In the genomic region with DNA sequence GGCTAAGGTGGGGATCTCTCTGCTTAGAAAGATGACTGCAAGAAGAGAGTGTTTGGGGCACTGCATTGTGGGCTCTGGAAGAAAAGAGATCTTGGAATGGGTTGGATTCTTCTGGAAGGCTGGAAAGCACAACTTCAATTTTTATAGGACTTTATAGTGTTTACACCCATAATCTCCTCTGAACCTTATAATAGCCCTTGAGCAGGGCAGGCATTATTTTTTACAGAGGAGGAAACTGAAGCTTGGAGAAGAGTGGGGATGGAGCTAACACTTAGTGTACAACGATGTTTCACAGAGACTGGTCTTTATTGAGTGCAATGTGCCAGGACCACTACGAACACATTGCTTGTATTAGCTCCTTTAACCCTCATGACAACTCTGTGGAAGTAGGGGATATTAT, we compare ENCODE assay signal across 12 cellular contexts. TPM values are rescaled to one million over a fixed set of nuclear protein-coding genes. Genes with fewer than 3 reads are reported as not detected.
A peak's percentile ranks its signal among the peaks of the same experiment; 100 is the strongest.
DNase-seq lines count a peak whose midpoint lies in the region; ATAC-seq, FAIRE-seq and TF ChIP-seq lines count a peak whose summit lies in the region.
"Had no signal": no experiment of that assay in that cellular context is flagged by ENCODE, and none has a peak within 500 bp of the region (broad histone marks: within the 10 kb centered on the region; RNA-seq: fewer than 3 reads in every experiment).

No MANE protein-coding gene starts in this region.

- H3K9me3 Mint-ChIP-seq in CD4-positive, alpha-beta T cell, result no peaks in the 10 kb centered on the region
- no peaks in the 10 kb centered on the region for H3K9me3 Mint-ChIP-seq in endodermal cell
- H3K9me3 Mint-ChIP-seq: activated naive CD8-positive, alpha-beta T cell treated with anti-CD3 and anti-CD28 coated beads, Interleukin-2, amount 50 U/mL, for 24 hours had no signal

- no peak for ATAC-seq in CD4-positive, alpha-beta T cell (ENCODE audit: poor library complexity)
- no peak for ATAC-seq in GM21526 (IDR thresholded peaks at IDR 0.05; ENCODE audit: low FRiP score, unreplicated experiment)
- ATAC-seq: activated naive CD8-positive, alpha-beta T cell treated with anti-CD3 and anti-CD28 coated beads, Interleukin-2, amount 50 U/mL, for 24 hours had no signal

- TF ChIP-seq CTCF in CD4-positive, alpha-beta T cell (IDR thresholded peaks at IDR 0.05), result no peak
- TF ChIP-seq CTCF in Loucy (conservative IDR thresholded peaks at IDR 0.05; ENCODE audit: low read length), result no peak
- no peak for TF ChIP-seq CTCF in endodermal cell (conservative IDR thresholded peaks at IDR 0.05)
- no peak for TF ChIP-seq CTCF in prostate gland (IDR thresholded peaks at IDR 0.05)
- no peak for TF ChIP-seq CTCF in GM10248 (IDR thresholded peaks at IDR 0.05; ENCODE audit: control extremely low read depth, extremely low read depth, low read depth, missing control alignments)

- H3K4me2 ChIP-seq in Loucy (ENCODE audit: low read depth, low read length, poor library complexity, severe bottlenecking), result peak overlapping the region; percentile 41

- H3K9me2 ChIP-seq in Loucy (replicated peaks; ENCODE audit: low read depth, low read length), result no peaks in the 10 kb centered on the region

- TF ChIP-seq POLR2A in prostate gland (IDR thresholded peaks at IDR 0.05), result no peak
- TF ChIP-seq POLR2A in GM12892 (IDR thresholded peaks at IDR 0.05; ENCODE audit: low read depth, low read length), result no peak

- H3K27ac Mint-ChIP-seq in CD4-positive, alpha-beta T cell, result peak overlapping the region; percentile 49
- peak overlapping the region; percentile 52 for H3K27ac Mint-ChIP-seq in endodermal cell

- FAIRE-seq in GM12892 (lab: Jason Lieb, UNC), result no peak

- in situ Hi-C loops in HAP-1 (cut with MboI; ENCODE audit: low sequenced_read_pairs), result no loop called here

- H3K4me1 ChIP-seq in Loucy (ENCODE audit: insufficient read depth, low read length, poor library complexity, severe bottlenecking) (peaks cover 19% of the 10 kb centered on the region), endodermal cell (ENCODE audit: control insufficient read depth, insufficient read depth, low read length) (peaks cover 12% of the 10 kb centered on the region), prostate gland (replicated peaks) (peaks cover 10% of the 10 kb centered on the region), HAP-1 (no peaks in the 10 kb centered on the region)

- H3K9me3 ChIP-seq in CD4-positive, alpha-beta T cell (ENCODE audit: control insufficient read depth, low read length), result no peaks in the 10 kb centered on the region
- H3K9me3 ChIP-seq in Loucy (ENCODE audit: insufficient read depth, low read depth, low read length) (no peaks in the 10 kb centered on the region), endodermal cell (ENCODE audit: control insufficient read depth, low read length) (no peaks in the 10 kb centered on the region), prostate gland (no peaks in the 10 kb centered on the region), HAP-1 (no peaks in the 10 kb centered on the region)
- H3K9me3 ChIP-seq: gastrocnemius medialis had no signal

- no peaks in the 10 kb centered on the region for H4K20me1 ChIP-seq in Loucy (ENCODE audit: insufficient read depth, low read length, poor library complexity, severe bottlenecking)

- H3K27me3 Mint-ChIP-seq in CD4-positive, alpha-beta T cell, result no peaks in the 10 kb centered on the region
- peaks cover 11% of the 10 kb centered on the region for H3K27me3 Mint-ChIP-seq in endodermal cell (ENCODE audit: insufficient read depth)
- H3K27me3 Mint-ChIP-seq: activated naive CD8-positive, alpha-beta T cell treated with anti-CD3 and anti-CD28 coated beads, Interleukin-2, amount 50 U/mL, for 24 hours had no signal

- H3K4me1 Mint-ChIP-seq in CD4-positive, alpha-beta T cell (ENCODE audit: low read depth), result peaks cover 56% of the 10 kb centered on the region
- H3K4me1 Mint-ChIP-seq in endodermal cell, result peaks cover 42% of the 10 kb centered on the region

- DNase-seq in CD4-positive, alpha-beta T cell, result no peak
- no peak for DNase-seq in endodermal cell
- no peak for DNase-seq in prostate gland (ENCODE audit: low spot score)
- DNase-seq in GM10248 (ENCODE audit: extremely low spot score), result no peak
- DNase-seq in GM12892 (ENCODE audit: insufficient read length), result no peak
- no peak for DNase-seq in HAP-1 (ENCODE audit: low spot score in 2 of 2)
- DNase-seq: activated CD4-positive, alpha-beta T cell treated with anti-CD3 and anti-CD28 coated beads, Interleukin-2, amount 50 U/mL, for 4 hours; activated naive CD8-positive, alpha-beta T cell treated with anti-CD3 and anti-CD28 coated beads, Interleukin-2, amount 50 U/mL, for 24 hours; GOT3 had no signal

- H3K27ac ChIP-seq in CD4-positive, alpha-beta T cell (ENCODE audit: low read depth, low read length), result no peak overlapping the region
- H3K27ac ChIP-seq in endodermal cell (ENCODE audit: low read depth, low read length), result no peak overlapping the region
- peak overlapping the region; percentile 77 to 78 for H3K27ac ChIP-seq in prostate gland
- H3K27ac ChIP-seq: gastrocnemius medialis had no signal

- 96 to 100% methylated on average over 2 of the region's 2 CpGs for WGBS in endodermal cell (ENCODE audit: insufficient coverage in 1 of 2, insufficient read length in 1 of 2), 2 experiments
- 24% methylated on average over 2 of the region's 2 CpGs for WGBS in prostate gland

- H3K27me3 ChIP-seq in CD4-positive, alpha-beta T cell (ENCODE audit: control insufficient read depth, insufficient read depth, low read length), result no peaks in the 10 kb centered on the region
- no peaks in the 10 kb centered on the region for H3K27me3 ChIP-seq in Loucy (ENCODE audit: insufficient read depth, low read length, poor library complexity, severe bottlenecking)
- no peaks in the 10 kb centered on the region for H3K27me3 ChIP-seq in endodermal cell (ENCODE audit: control insufficient read depth, insufficient read depth, low read length, poor library complexity, severe bottlenecking)
- H3K27me3 ChIP-seq in prostate gland (replicated peaks; ENCODE audit: insufficient read depth), result no peaks in the 10 kb centered on the region
- no peaks in the 10 kb centered on the region for H3K27me3 ChIP-seq in HAP-1 (ENCODE audit: low read depth)
- H3K27me3 ChIP-seq: gastrocnemius medialis had no signal

- CTCF ChIA-PET in CD4-positive, alpha-beta T cell (lab: Charles Lee), result no interaction called here
- CTCF ChIA-PET in GM10248 (lab: Yijun Ruan, JAX), result interaction anchor here (1.3 to 2.1 kb wide), 3 partner anchors 8 to 19 kb away, joined by 3 to 7 read pairs (median 5); no protein-coding TSS in a partner anchor

- no peaks in the 10 kb centered on the region for H3K36me3 Mint-ChIP-seq in CD4-positive, alpha-beta T cell (ENCODE audit: low read depth)
- H3K36me3 Mint-ChIP-seq in endodermal cell (ENCODE audit: low read depth), result no peaks in the 10 kb centered on the region

- H3K36me3 ChIP-seq in Loucy (ENCODE audit: insufficient read depth, low read length) (no peaks in the 10 kb centered on the region), endodermal cell (ENCODE audit: control insufficient read depth, insufficient read depth, low read length) (no peaks in the 10 kb centered on the region), prostate gland (no peaks in the 10 kb centered on the region), HAP-1 (replicated peaks) (no peaks in the 10 kb centered on the region)
- H3K36me3 ChIP-seq: gastrocnemius medialis had no signal

- H3K9ac ChIP-seq in Loucy (ENCODE audit: low read depth, low read length, poor library complexity, severe bottlenecking) (peak overlapping the region; percentile 33), endodermal cell (ENCODE audit: extremely low read depth, low read length, poor library complexity, severe bottlenecking) (no peak overlapping the region)

- no peak overlapping the region for H3K4me3 Mint-ChIP-seq in CD4-positive, alpha-beta T cell
- H3K4me3 Mint-ChIP-seq in endodermal cell, result no peak overlapping the region
- H3K4me3 Mint-ChIP-seq: activated naive CD8-positive, alpha-beta T cell treated with anti-CD3 and anti-CD28 coated beads, Interleukin-2, amount 50 U/mL, for 24 hours had no signal

- intact Hi-C loops in CD4-positive, alpha-beta T cell (cut with DNase I, micrococcal nuclease), result loop anchor here in 1 of 2 experiments (2.0 kb wide), 1 partner anchor 24 kb away; no protein-coding TSS in a partner anchor
- intact Hi-C loops in prostate gland (cut with DNase I), result no loop called here

- no peaks in the 10 kb centered on the region for H3K79me2 ChIP-seq in Loucy (ENCODE audit: insufficient read depth, low read length)

- H3K4me3 ChIP-seq in Loucy (ENCODE audit: low read length, poor library complexity, severe bottlenecking), result no peak overlapping the region
- H3K4me3 ChIP-seq in endodermal cell (ENCODE audit: low read length), result no peak overlapping the region
- H3K4me3 ChIP-seq in prostate gland, result no peak overlapping the region
- H3K4me3 ChIP-seq in HAP-1, result no peak overlapping the region
- H3K4me3 ChIP-seq: gastrocnemius medialis had no signal

- no peaks in the 10 kb centered on the region for H3F3A ChIP-seq in Loucy (ENCODE audit: low read depth)

- POLR2A ChIA-PET in CD4-positive, alpha-beta T cell (lab: Charles Lee), result interaction anchor here (1.1 to 2.5 kb wide), 8 partner anchors 9 to 63 kb away, joined by 3 to 27 read pairs (median 8); no protein-coding TSS in a partner anchor
- POLR2A ChIA-PET in GM10248 (lab: Yijun Ruan, JAX), result no interaction called here

- H2AFZ ChIP-seq in Loucy (ENCODE audit: low read length), result peak overlapping the region; percentile 34; the same call in 1 of the 2 replicates

RNA-seq across cellular contexts. Expression of a gene that starts 10.4 kb away (rescaled TPM):
- 1 to 10 TPM; 3.0 to 4.2 TPM for total RNA-seq in CD4-positive, alpha-beta T cell
- total RNA-seq in endodermal cell (1 to 10 TPM in 1 of 2 donors, under 1 TPM in 1; 0.89 to 2.5 TPM), prostate gland (10 to 100 TPM; 51.3 to 56.1 TPM)
- polyA plus RNA-seq in endodermal cell (2013, experiment 1 of 2), result 0.07 TPM
- not detected for polyA plus RNA-seq in endodermal cell (2013, experiment 2 of 2)
- polyA plus RNA-seq in GM12892 (2012; ENCODE audit: missing spikeins), result not detected

RNA-seq across cellular contexts. Expression of a gene that starts 47.7 kb away (rescaled TPM):
- 1 to 10 TPM; 2.5 to 2.6 TPM for total RNA-seq in CD4-positive, alpha-beta T cell
- 10 to 100 TPM; 58.3 to 69.0 TPM for total RNA-seq in endodermal cell
- polyA plus RNA-seq in endodermal cell (2013, experiment 1 of 2), result 39.9 TPM
- polyA plus RNA-seq in endodermal cell (2013, experiment 2 of 2), result 38.5 TPM
- 100 to 1,000 TPM; 132 to 154 TPM for total RNA-seq in prostate gland
- 3.6 TPM for polyA plus RNA-seq in GM12892 (2012; ENCODE audit: missing spikeins)

Comparison
In these comparisons a context has a peak if more than half of its experiments do, and no peak if none do; other contexts are left out.
1. H3K27ac ChIP-seq: peak in prostate gland (2 of 2); none in CD4-positive, alpha-beta T cell (single experiment) and endodermal cell (single experiment).
2. RNA of a gene that starts 10.4 kb away (total RNA-seq): 51.3 to 56.1 TPM in prostate gland; 3.0 to 4.2 TPM in CD4-positive, alpha-beta T cell and 0.89 to 2.5 TPM in endodermal cell; every median in the first group is over 4 times any median in the second.
3. RNA of a gene that starts 47.7 kb away (total RNA-seq): 132 to 154 TPM in prostate gland and 58.3 to 69.0 TPM in endodermal cell; 2.5 to 2.6 TPM in CD4-positive, alpha-beta T cell; every median in the first group is over 10 times any median in the second.